Comparison of ENCODE assay signal across 22 cellular contexts in the genomic region with DNA sequence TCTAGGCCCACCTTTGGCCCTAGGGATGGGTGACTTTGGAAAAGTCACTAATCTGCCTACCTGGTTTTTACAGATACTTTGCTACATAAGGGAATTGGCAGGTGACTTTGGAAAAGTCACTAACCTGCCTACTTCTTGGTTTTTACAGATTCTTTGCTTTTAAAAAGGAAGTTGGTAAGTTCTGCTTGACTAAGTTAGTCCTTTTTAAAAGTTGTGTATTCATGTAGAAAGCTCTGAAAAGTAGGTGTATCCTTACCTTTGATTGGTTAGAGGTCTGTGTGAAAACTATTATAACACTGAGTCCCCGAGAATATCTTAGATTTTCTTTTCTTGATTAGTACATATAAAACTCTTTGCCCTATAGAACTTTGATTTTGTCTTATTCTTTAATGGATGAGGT. TPM values are rescaled to one million over a fixed set of nuclear protein-coding genes. Genes with fewer than 3 reads are reported as not detected.
DNase-seq lines count a peak whose midpoint lies in the region; ATAC-seq, FAIRE-seq and TF ChIP-seq lines count a peak whose summit lies in the region.
"Had no signal": no experiment of that assay in that cellular context is flagged by ENCODE, and none has a peak within 500 bp of the region (broad histone marks: within the 10 kb centered on the region; RNA-seq: fewer than 3 reads in every experiment).

No MANE protein-coding gene starts in this region.

- CTCF ChIA-PET in OCI-LY7 (lab: Charles Lee; ENCODE audit: unreplicated experiment), result no interaction called here
- CTCF ChIA-PET in GM12878 (lab: Yijun Ruan, JAX), result interaction anchor here (0.8 kb wide), 1 partner anchor 13 kb away, joined by 3 read pairs; no protein-coding TSS in a partner anchor
- CTCF ChIA-PET in HEK293T (lab: Yijun Ruan, JAX), result no interaction called here

- H3K36me3 ChIP-seq in BLaER1 treated with 17β-estradiol and CSF1 and Interleukin-3, amounts not matched to agents 10 nM and 100 nM, result peaks cover 32 to 74% (median 42%) of the 10 kb centered on the region in 11 experiments
- H3K36me3 ChIP-seq in OCI-LY7 (ENCODE audit: insufficient read depth, low read length), result peaks cover 44% of the 10 kb centered on the region
- peaks cover 3 to 9% of the 10 kb centered on the region in 2 experiments for H3K36me3 ChIP-seq in GM12878 (ENCODE audit: control insufficient read depth in 2 of 2, insufficient read depth in 2 of 2, low read length in 1 of 2)

- H3K4me3 ChIP-seq in BLaER1 treated with 17β-estradiol and CSF1 and Interleukin-3, amounts not matched to agents 10 nM and 100 nM, result no peak overlapping the region
- H3K4me3 ChIP-seq in OCI-LY7 (ENCODE audit: low read depth, low read length, poor library complexity, severe bottlenecking) (peak overlapping the region; percentile 6), GM12878 (0 out of 2 replicates have a peak overlapping the region, but pooled peaks have one; percentile 2), coronary artery (no peak overlapping the region)
- H3K4me3 ChIP-seq: GM23248 had no signal

- SMC1A ChIA-PET in GM12878 (lab: Charles Lee; ENCODE audit: uncharacterized antibody, unreplicated experiment), result no interaction called here

- TF ChIP-seq RAD21 in GM12878 (IDR thresholded peaks at IDR 0.05; ENCODE audit: insufficient read depth, low read depth, low read length), result no peak

- WGBS in GM12878 (ENCODE audit: insufficient coverage, insufficient replicate concordance, low lambda C conversion rate, missing lambda C conversion rate), result 0% methylated on average over 1 of the region's 1 CpG

- no peak for FAIRE-seq in GM12878 (lab: Jason Lieb, UNC)

- H2AFZ ChIP-seq in OCI-LY7 (ENCODE audit: low read length), result no peak overlapping the region
- no peak overlapping the region for H2AFZ ChIP-seq in GM12878 (ENCODE audit: control insufficient read depth, low read depth, low read length)
- H2AFZ ChIP-seq: GM23248 had no signal

- BruUV-seq in OCI-LY7 (replicated peaks; lab: Mats Ljungman, UMichigan) (no TSS peak), GM12878 (replicated peaks; lab: Mats Ljungman, UMichigan) (no TSS peak)

- in situ Hi-C loops in GM12878 (cut with MboI), result no loop called here

- H3K9me3 ChIP-seq in BLaER1 treated with 17β-estradiol and CSF1 and Interleukin-3, amounts not matched to agents 10 nM and 100 nM (replicated peaks in 1 of 11), result no peaks in the 10 kb centered on the region
- H3K9me3 ChIP-seq in OCI-LY7 (ENCODE audit: low read length), result no peaks in the 10 kb centered on the region
- H3K9me3 ChIP-seq in GM12878 (replicated peaks; ENCODE audit: control insufficient read depth, insufficient read depth, low read length), result no peaks in the 10 kb centered on the region
- H3K9me3 ChIP-seq: BE2C, SK-N-SH had no signal

- peaks cover 24% of the 10 kb centered on the region; the same call in 1 of the 2 replicates for H3K79me2 ChIP-seq in OCI-LY7 (ENCODE audit: insufficient read depth, low read depth, low read length)
- H3K79me2 ChIP-seq in GM12878 (ENCODE audit: control insufficient read depth, insufficient read depth, low read length), result peaks cover 65% of the 10 kb centered on the region

- H3K4me2 ChIP-seq in BLaER1 treated with 17β-estradiol and CSF1 and Interleukin-3, amounts not matched to agents 10 nM and 100 nM, result peak overlapping the region in 7 of 11 experiments; percentile 2 to 47 (median 21); a peak in 8 of 22 replicates
- peak overlapping the region; percentile 57 for H3K4me2 ChIP-seq in OCI-LY7 (ENCODE audit: low read length)
- H3K4me2 ChIP-seq in GM12878 (ENCODE audit: control insufficient read depth, insufficient read depth), result peak overlapping the region; percentile 59
- H3K4me2 ChIP-seq: KMS-11, SK-N-SH had no signal

- peaks cover 14 to 55% (median 25%) of the 10 kb centered on the region in 10 experiments for H3K4me1 ChIP-seq in BLaER1 treated with 17β-estradiol and CSF1 and Interleukin-3, amounts not matched to agents 10 nM and 100 nM
- H3K4me1 ChIP-seq in OCI-LY7 (ENCODE audit: insufficient read depth, low read length, poor library complexity, severe bottlenecking) (peaks cover 33% of the 10 kb centered on the region), GM12878 (ENCODE audit: control insufficient read depth, insufficient read depth, low read length) (peaks cover 43% of the 10 kb centered on the region)
- H3K4me1 ChIP-seq: BE2C had no signal

- H3K9ac ChIP-seq in BLaER1 treated with 17β-estradiol and CSF1 and Interleukin-3, amounts not matched to agents 10 nM and 100 nM, result no peak overlapping the region
- no peak overlapping the region for H3K9ac ChIP-seq in GM12878 (ENCODE audit: control insufficient read depth, insufficient read depth, low read length)
- H3K9ac ChIP-seq: GM23248, KMS-11, SK-N-SH had no signal

- RAD21 ChIA-PET in GM12878 (lab: Charles Lee; ENCODE audit: unreplicated experiment), result interaction anchor here (1.0 kb wide), 1 partner anchor 259 kb away, joined by 3 read pairs; no protein-coding TSS in a partner anchor

- H3K9me2 ChIP-seq in OCI-LY7 (ENCODE audit: insufficient read depth, low read length), result no peaks in the 10 kb centered on the region
- H3K9me2 ChIP-seq: SK-N-SH had no signal

- H3K27me3 ChIP-seq in BLaER1 treated with 17β-estradiol and CSF1 and Interleukin-3, amounts not matched to agents 10 nM and 100 nM, result no peaks in the 10 kb centered on the region
- H3K27me3 ChIP-seq in GM12878 (replicated peaks in 1 of 2; ENCODE audit: control insufficient read depth in 2 of 2, insufficient read depth in 2 of 2, low read length in 1 of 2), result no peaks in the 10 kb centered on the region
- H3K27me3 ChIP-seq: BE2C had no signal

- POLR2A ChIA-PET in OCI-LY7 (lab: Charles Lee), result interaction anchor here (0.8 to 1.0 kb wide), 2 partner anchors 11 to 14 kb away, joined by 3 to 4 read pairs; no protein-coding TSS in a partner anchor
- POLR2A ChIA-PET in GM12878 (lab: Charles Lee), result interaction anchor here (1.0 kb wide), 1 partner anchor 71 kb away, joined by 3 read pairs; no protein-coding TSS in a partner anchor
- POLR2A ChIA-PET in HEK293T (lab: Yijun Ruan, JAX), result no interaction called here

- intact Hi-C loops in OCI-LY7 (cut with micrococcal nuclease; ENCODE audit: unreplicated experiment) (no loop called here), GM12878 (cut with micrococcal nuclease; ENCODE audit: unreplicated experiment) (no loop called here), cardiac septum (cut with DNase I) (no loop called here)

- H3K27ac ChIP-seq in BLaER1 treated with 17β-estradiol and CSF1 and Interleukin-3, amounts not matched to agents 10 nM and 100 nM, result no peak overlapping the region
- H3K27ac ChIP-seq in OCI-LY7 (ENCODE audit: low read depth, low read length, poor library complexity, severe bottlenecking), result peak overlapping the region; percentile 1
- H3K27ac ChIP-seq in GM12878 (ENCODE audit: control insufficient read depth, insufficient read depth), result no peak overlapping the region; the same call in 1 of the 2 replicates
- no peak overlapping the region for H3K27ac ChIP-seq in coronary artery
- H3K27ac ChIP-seq: GM23248, KMS-11 had no signal

- peaks cover 0 to 79% (median 36%) of the 10 kb centered on the region in 11 experiments; a peak in 13 of 22 replicates for H4K20me1 ChIP-seq in BLaER1 treated with 17β-estradiol and CSF1 and Interleukin-3, amounts not matched to agents 10 nM and 100 nM
- H4K20me1 ChIP-seq in OCI-LY7 (ENCODE audit: insufficient read depth, low read length) (peaks cover 4% of the 10 kb centered on the region; the same call in 1 of the 2 replicates), GM12878 (ENCODE audit: control insufficient read depth, insufficient read depth) (no peaks in the 10 kb centered on the region)

- TF ChIP-seq POLR2A in GM12878 (IDR thresholded peaks at IDR 0.05; ENCODE audit: low read depth, low read length), result no peak

- TF ChIP-seq EP300 in GM12878 (IDR thresholded peaks at IDR 0.05; ENCODE audit: borderline replicate concordance in 1 of 2, control insufficient read depth in 1 of 2, low read depth in 2 of 2, low read length in 2 of 2), result no peak

- DNase-seq in OCI-LY7 (ENCODE audit: low spot score) (no peak), GM12878 (ENCODE audit: low read depth, low spot score) (no peak), coronary artery (ENCODE audit: low spot score) (no peak), NCI-H345 treated with DMSO at 0.1 percent for 48 hours (lab: John Stamatoyannopoulos, UW; ENCODE audit: unreplicated experiment) (no peak), HEK293T (ENCODE audit: extremely low spot score) (no peak), cardiac septum (ENCODE audit: low spot score) (no peak)
- DNase-seq: BE2C; CD4-positive, alpha-beta memory T cell; DND-41; GM23248; H9; MV-4-11; NCI-H1105 treated with DMSO at 0.1 percent for 48 hours; NCI-H2029 treated with DMSO at 0.1 percent for 48 hours; NCI-H226; NCI-H524; NCI-H774; SIG-M5; SK-N-SH had no signal

- peak; percentile 37 for ATAC-seq in GM18868 (IDR thresholded peaks at IDR 0.05; ENCODE audit: unreplicated experiment)
- peak; percentile 29; the same call in 2 of the 3 replicates for ATAC-seq in GM12878

- TF ChIP-seq CTCF in OCI-LY7 (conservative IDR thresholded peaks at IDR 0.05; ENCODE audit: low read length) (no peak), GM12878 (IDR thresholded peaks at IDR 0.05 in 2 of 3, conservative IDR thresholded peaks at IDR 0.05 in 1 of 3; ENCODE audit: control insufficient read depth in 2 of 3, extremely low read depth in 1 of 3, insufficient read depth in 1 of 3, low read depth in 3 of 3, low read length in 3 of 3) (no peak), coronary artery (IDR thresholded peaks at IDR 0.05) (no peak)

RNA-seq across cellular contexts. Expression of gene ATF6, which starts 12.4 kb away (rescaled TPM):
- total RNA-seq in OCI-LY7 (2014; rRNA removed; shearing (Covaris generic)), result 8.5 and 10.2 TPM in 2 replicates
- total RNA-seq in OCI-LY7 (2022) (12.9 and 13.9 TPM in 2 replicates), GM12878 (2014; rRNA removed) (15.2 and 18.0 TPM in 2 replicates), GM12878 (2014; rRNA removed; fragmentation: Illumina TruSeq; extraction: Trizol) (23.0 and 23.3 TPM in 2 replicates), GM12878 (2021) (17.0 and 17.5 TPM in 2 replicates), cardiac septum (14.9 TPM)
- 65.7 and 71.1 TPM in 2 replicates for total RNA-seq in GM12878 (2013; cell fraction: nucleolus; rRNA removed)
- 7.1 TPM for polyA plus RNA-seq in GM12878 (2011; ENCODE audit: low read depth)
- polyA plus RNA-seq in GM12878 (2011; rRNA removed) (24.3 and 30.4 TPM in 2 replicates), GM12878 (2014; fragmentation: Illumina TruSeq; extraction: Trizol) (19.2 and 23.8 TPM in 2 replicates), GM12878 (2014; fragmentation: Nextera tagmentation; extraction: Ambion mirVana) (1 to 10 TPM; 7.8 to 8.9 TPM), GM12878 (2014; rRNA removed) (10.3 and 11.7 TPM in 2 replicates), GM12878 (2016; fragmentation: Nextera tagmentation; extraction: Ambion mirVana) (10 to 100 TPM; 12.9 to 14.2 TPM)
- 12.7 and 14.3 TPM in 2 replicates for polyA plus RNA-seq in GM12878 (2011; cell fraction: cytosol; rRNA removed)
- polyA plus RNA-seq in GM12878 (2011; cell fraction: nucleus; rRNA removed), result 9.5 and 10.7 TPM in 2 replicates
- polyA plus RNA-seq in GM12878 (2012), result 9.9 and 11.2 TPM in 2 replicates
- 29.3 and 33.2 TPM in 2 replicates for polyA minus RNA-seq in GM12878 (2011; rRNA and poly(A)+ RNA removed)
- polyA minus RNA-seq in GM12878 (2011; cell fraction: cytosol; rRNA and poly(A)+ RNA removed), result 7.4 and 8.7 TPM in 2 replicates
- polyA minus RNA-seq in GM12878 (2011; cell fraction: nucleus; rRNA and poly(A)+ RNA removed), result 21.9 and 29.9 TPM in 2 replicates

RNA-seq across cellular contexts. Expression of gene DUSP12, which starts 28.9 kb away (rescaled TPM):
- total RNA-seq in OCI-LY7 (2014; rRNA removed; shearing (Covaris generic)), result 43.9 and 71.5 TPM in 2 replicates
- total RNA-seq in OCI-LY7 (2022) (37.3 and 40.8 TPM in 2 replicates), GM12878 (2014; rRNA removed) (41.1 and 42.5 TPM in 2 replicates), GM12878 (2014; rRNA removed; fragmentation: Illumina TruSeq; extraction: Trizol) (23.7 and 24.1 TPM in 2 replicates), GM12878 (2021) (25.2 and 29.8 TPM in 2 replicates), cardiac septum (8.2 TPM)
- 51.7 and 53.8 TPM in 2 replicates for total RNA-seq in GM12878 (2013; cell fraction: nucleolus; rRNA removed)
- polyA plus RNA-seq in GM12878 (2011; ENCODE audit: low read depth), result 20.3 TPM
- polyA plus RNA-seq in GM12878 (2011; rRNA removed) (50.8 and 62.5 TPM in 2 replicates), GM12878 (2014; fragmentation: Illumina TruSeq; extraction: Trizol) (24.8 and 25.7 TPM in 2 replicates), GM12878 (2014; fragmentation: Nextera tagmentation; extraction: Ambion mirVana) (10 to 100 TPM in 1 of 2 experiments, 1 to 10 TPM in 1; 7.0 to 13.3 TPM), GM12878 (2014; rRNA removed) (46.5 and 51.5 TPM in 2 replicates), GM12878 (2016; fragmentation: Nextera tagmentation; extraction: Ambion mirVana) (10 to 100 TPM; 42.5 TPM)
- polyA plus RNA-seq in GM12878 (2011; cell fraction: cytosol; rRNA removed), result 32.4 and 42.5 TPM in 2 replicates
- polyA plus RNA-seq in GM12878 (2011; cell fraction: nucleus; rRNA removed), result 45.5 and 54.7 TPM in 2 replicates
- polyA plus RNA-seq in GM12878 (2012), result 22.4 and 25.5 TPM in 2 replicates
- 16.2 and 20.9 TPM in 2 replicates for polyA minus RNA-seq in GM12878 (2011; rRNA and poly(A)+ RNA removed)
- polyA minus RNA-seq in GM12878 (2011; cell fraction: cytosol; rRNA and poly(A)+ RNA removed), result 14.8 and 16.3 TPM in 2 replicates
- polyA minus RNA-seq in GM12878 (2011; cell fraction: nucleus; rRNA and poly(A)+ RNA removed), result 21.8 and 38.5 TPM in 2 replicates

RNA-seq across cellular contexts. Expression of gene FCRLB, which starts 57.2 kb away (rescaled TPM):
- 2.6 and 4.9 TPM in 2 replicates for total RNA-seq in OCI-LY7 (2014; rRNA removed; shearing (Covaris generic))
- total RNA-seq in OCI-LY7 (2022) (3.3 and 3.8 TPM in 2 replicates), GM12878 (2014; rRNA removed) (11.3 and 11.5 TPM in 2 replicates), GM12878 (2014; rRNA removed; fragmentation: Illumina TruSeq; extraction: Trizol) (3.1 and 3.4 TPM in 2 replicates), GM12878 (2021) (7.9 and 8.3 TPM in 2 replicates), cardiac septum (0.38 TPM)
- 4.0 and 4.2 TPM in 2 replicates for total RNA-seq in GM12878 (2013; cell fraction: nucleolus; rRNA removed)
- 0.73 TPM for polyA plus RNA-seq in GM12878 (2011; ENCODE audit: low read depth)
- polyA plus RNA-seq in GM12878 (2011; rRNA removed) (1.2 and 1.5 TPM in 2 replicates), GM12878 (2014; fragmentation: Illumina TruSeq; extraction: Trizol) (1.2 and 1.9 TPM in 2 replicates), GM12878 (2014; fragmentation: Nextera tagmentation; extraction: Ambion mirVana) (1 to 10 TPM in 1 of 2 experiments, under 1 TPM in 1; 0.55 to 1.2 TPM), GM12878 (2014; rRNA removed) (8.8 and 9.4 TPM in 2 replicates), GM12878 (2016; fragmentation: Nextera tagmentation; extraction: Ambion mirVana) (10 to 100 TPM; 10.9 to 11.7 TPM)
- polyA plus RNA-seq in GM12878 (2011; cell fraction: cytosol; rRNA removed), result 1.3 and 1.7 TPM in 2 replicates
- 3.6 and 4.2 TPM in 2 replicates for polyA plus RNA-seq in GM12878 (2011; cell fraction: nucleus; rRNA removed)
- polyA plus RNA-seq in GM12878 (2012), result 2.5 and 3.2 TPM in 2 replicates
- 0.93 and 1.1 TPM in 2 replicates for polyA minus RNA-seq in GM12878 (2011; rRNA and poly(A)+ RNA removed)
- polyA minus RNA-seq in GM12878 (2011; cell fraction: cytosol; rRNA and poly(A)+ RNA removed), result 0.53 and 0.62 TPM in 2 replicates
- polyA minus RNA-seq in GM12878 (2011; cell fraction: nucleus; rRNA and poly(A)+ RNA removed), result 2.3 and 2.4 TPM in 2 replicates
- total RNA-seq: H9 had no signal

Comparison
In these comparisons a context has a peak if more than half of its experiments do, and no peak if none do; other contexts are left out.
1. H3K4me3 ChIP-seq: peak in OCI-LY7 (single experiment) and GM12878 (single experiment); none in BLaER1 treated with 17β-estradiol and CSF1 and Interleukin-3, amounts not matched to agents 10 nM and 100 nM (0 of 10) and coronary artery (single experiment).
2. Peak in every context shown above with its lines, with median percentiles within 50 percentile points of each other: H3K4me2 ChIP-seq.